In genomic region chr17:43984521-43984920, GRCh38 we compare ENCODE assay signal across 8 cellular contexts. TPM values are rescaled to one million over a fixed set of nuclear protein-coding genes. Genes with fewer than 3 reads are reported as not detected.
A peak's percentile ranks its signal among the peaks of the same experiment; 100 is the strongest.
DNase-seq lines count a peak whose midpoint lies in the region; ATAC-seq and TF ChIP-seq lines count a peak whose summit lies in the region.
"Had no signal": no experiment of that assay in that cellular context is flagged by ENCODE, and none has a peak within 500 bp of the region (broad histone marks: within the 10 kb centered on the region; RNA-seq: fewer than 3 reads in every experiment).

No MANE protein-coding gene starts in this region.

- no CpG with 5 or more reads among the region's 8 CpGs for WGBS in IMR-90 (ENCODE audit: extremely low coverage in 2 of 2, insufficient read length in 1 of 2), 2 experiments

- no peak overlapping the region for H3K4me3 ChIP-seq in IMR-90 (ENCODE audit: insufficient read depth, low read depth, low read length)
- peak overlapping the region; percentile 55 for H3K4me3 ChIP-seq in skeletal muscle cell (ENCODE audit: low read depth, low read length)

- CTCF ChIA-PET in IMR-90 (lab: Yijun Ruan, JAX), result no interaction called here
- CTCF ChIA-PET in activated CD4-positive, alpha-beta memory T cell treated with anti-CD3 and anti-CD28 coated beads for 36 hours (lab: Charles Lee), result interaction anchor here (1.0 to 2.5 kb wide), 3 partner anchors 9 to 138 kb away, joined by 3 to 5 read pairs (median 3); partner anchors contain the start of gene CD300LG

- H3K36me3 Mint-ChIP-seq in glutamatergic neuron (ENCODE audit: unreplicated experiment), result no peaks in the 10 kb centered on the region
- H3K36me3 Mint-ChIP-seq in activated CD4-positive, alpha-beta memory T cell treated with anti-CD3 and anti-CD28 coated beads for 36 hours, result no peaks in the 10 kb centered on the region

- H3K27ac ChIP-seq in IMR-90 (ENCODE audit: insufficient read depth, low read length), result no peak overlapping the region

- peaks cover 15% of the 10 kb centered on the region for H3K4me1 Mint-ChIP-seq in glutamatergic neuron (ENCODE audit: low read depth, unreplicated experiment)
- no peaks in the 10 kb centered on the region for H3K4me1 Mint-ChIP-seq in activated CD4-positive, alpha-beta memory T cell treated with anti-CD3 and anti-CD28 coated beads for 36 hours (ENCODE audit: low read depth)

- no peak for TF ChIP-seq POLR2A in IMR-90 (IDR thresholded peaks at IDR 0.05; ENCODE audit: low read depth, low read length)

- H3K9me3 ChIP-seq in IMR-90 (ENCODE audit: control insufficient read depth, insufficient read depth, low read length), result no peaks in the 10 kb centered on the region

- no peak overlapping the region for H2BK15ac ChIP-seq in IMR-90 (ENCODE audit: low read depth, low read length)

- no peaks in the 10 kb centered on the region for H3K79me1 ChIP-seq in IMR-90 (ENCODE audit: low read depth in 1 of 2, low read length in 2 of 2)

- H3K27ac Mint-ChIP-seq in glutamatergic neuron (ENCODE audit: unreplicated experiment), result no peak overlapping the region
- H3K27ac Mint-ChIP-seq in activated CD4-positive, alpha-beta memory T cell treated with anti-CD3 and anti-CD28 coated beads for 36 hours, result no peak overlapping the region
- H3K27ac Mint-ChIP-seq: activated CD8-positive, alpha-beta T cell treated with anti-CD3 and anti-CD28 coated beads for 36 hours had no signal

- H4K20me1 ChIP-seq in IMR-90 (ENCODE audit: insufficient read depth, low read length), result no peaks in the 10 kb centered on the region

- H4K91ac ChIP-seq in IMR-90 (ENCODE audit: insufficient read depth, low read depth, low read length), result no peak overlapping the region

- H3K14ac ChIP-seq in IMR-90 (replicated peaks; ENCODE audit: low read depth, low read length), result no peak overlapping the region

- H3K18ac ChIP-seq in IMR-90 (ENCODE audit: low read depth, low read length), result no peak overlapping the region

- no peak overlapping the region for H2AK5ac ChIP-seq in IMR-90 (ENCODE audit: low read depth, low read length)

- POLR2A ChIA-PET in IMR-90 (lab: Charles Lee; ENCODE audit: unreplicated experiment), result no interaction called here
- POLR2A ChIA-PET in activated CD4-positive, alpha-beta memory T cell treated with anti-CD3 and anti-CD28 coated beads for 36 hours (lab: Charles Lee), result no interaction called here

- H2AFZ ChIP-seq in IMR-90 (replicated peaks; ENCODE audit: low read length, poor library complexity), result peak overlapping the region; percentile 62

- H4K8ac ChIP-seq in IMR-90 (ENCODE audit: low read depth in 2 of 2, low read length in 2 of 2), result no peak overlapping the region

- no peak overlapping the region for H2BK120ac ChIP-seq in IMR-90 (ENCODE audit: low read depth, low read length)

- peaks cover 71% of the 10 kb centered on the region for H3K27me3 ChIP-seq in IMR-90 (ENCODE audit: control insufficient read depth, insufficient read depth, low read length)

- H3K36me3 ChIP-seq in IMR-90 (ENCODE audit: control insufficient read depth, insufficient read depth, low read length), result no peaks in the 10 kb centered on the region

- TF ChIP-seq CTCF in IMR-90 (conservative IDR thresholded peaks at IDR 0.05; ENCODE audit: low read depth, low read length), result no peak
- no peak for TF ChIP-seq CTCF in glutamatergic neuron (IDR thresholded peaks at IDR 0.05; ENCODE audit: partially characterized antibody, unreplicated experiment)

- H3K23ac ChIP-seq in IMR-90 (ENCODE audit: low read depth, low read length), result no peak overlapping the region

- no peak for DNase-seq in IMR-90
- no peak for DNase-seq in glutamatergic neuron
- no peak for DNase-seq in skeletal muscle cell (ENCODE audit: low read depth)
- DNase-seq in activated CD4-positive, alpha-beta memory T cell treated with anti-CD3 and anti-CD28 coated beads for 36 hours, result no peak
- no peak for DNase-seq in NCI-H524 treated with DMSO at 0.1 percent for 48 hours (lab: John Stamatoyannopoulos, UW)
- DNase-seq: activated CD8-positive, alpha-beta T cell treated with anti-CD3 and anti-CD28 coated beads for 36 hours had no signal

- H3K27me3 Mint-ChIP-seq in glutamatergic neuron (ENCODE audit: unreplicated experiment), result peaks cover 6% of the 10 kb centered on the region
- peaks cover 29% of the 10 kb centered on the region for H3K27me3 Mint-ChIP-seq in activated CD4-positive, alpha-beta memory T cell treated with anti-CD3 and anti-CD28 coated beads for 36 hours

- peak overlapping the region; percentile 34 for H3K4me3 Mint-ChIP-seq in glutamatergic neuron (ENCODE audit: unreplicated experiment)
- no peak overlapping the region for H3K4me3 Mint-ChIP-seq in activated CD4-positive, alpha-beta memory T cell treated with anti-CD3 and anti-CD28 coated beads for 36 hours
- H3K4me3 Mint-ChIP-seq: activated CD8-positive, alpha-beta T cell treated with anti-CD3 and anti-CD28 coated beads for 36 hours had no signal

- H2AK9ac ChIP-seq in IMR-90 (replicated peaks; ENCODE audit: low read depth, low read length, poor library complexity), result no peak overlapping the region

- no peak overlapping the region for H3K9ac ChIP-seq in IMR-90 (ENCODE audit: low read depth, low read length)

- H3K4ac ChIP-seq in IMR-90 (ENCODE audit: low read depth, low read length), result no peak overlapping the region

- no peak overlapping the region; the same call in 1 of the 2 replicates for H3K4me2 ChIP-seq in IMR-90 (ENCODE audit: low read depth, low read length)

- dilution Hi-C loops in IMR-90 (cut with HindIII; ENCODE audit: low sequenced_read_pairs, unreplicated experiment), result no loop called here

- peaks cover 11% of the 10 kb centered on the region for H3K9me3 Mint-ChIP-seq in glutamatergic neuron (ENCODE audit: unreplicated experiment)
- no peaks in the 10 kb centered on the region for H3K9me3 Mint-ChIP-seq in activated CD4-positive, alpha-beta memory T cell treated with anti-CD3 and anti-CD28 coated beads for 36 hours
- H3K9me3 Mint-ChIP-seq: activated CD8-positive, alpha-beta T cell treated with anti-CD3 and anti-CD28 coated beads for 36 hours had no signal

- no peaks in the 10 kb centered on the region for H3K9me1 ChIP-seq in IMR-90 (ENCODE audit: insufficient read depth, low read length)

- H2BK20ac ChIP-seq in IMR-90 (ENCODE audit: low read depth, low read length), result no peak overlapping the region

- peak; percentile 14; the same call in 1 of the 2 replicates for ATAC-seq in IMR-90 (ENCODE audit: low read depth)
- ATAC-seq in GM18909 (IDR thresholded peaks at IDR 0.05; ENCODE audit: poor library complexity, unreplicated experiment), result no peak

- no peak overlapping the region for H3K56ac ChIP-seq in IMR-90 (ENCODE audit: extremely low read depth, insufficient read depth, low read length)

- in situ Hi-C loops in IMR-90 (cut with MboI; ENCODE audit: low sequenced_read_pairs), result no loop called here

- intact Hi-C loops in IMR-90 (cut with micrococcal nuclease), result no loop called here
- intact Hi-C loops in activated CD4-positive, alpha-beta memory T cell treated with anti-CD3 and anti-CD28 coated beads for 36 hours (cut with micrococcal nuclease), result no loop called here

- no peak overlapping the region for H2BK5ac ChIP-seq in IMR-90 (ENCODE audit: low read depth, low read length, poor library complexity, severe bottlenecking)

- H3K4me1 ChIP-seq in IMR-90 (ENCODE audit: control insufficient read depth, insufficient read depth, low read length), result peaks cover 2% of the 10 kb centered on the region; the same call in 1 of the 2 replicates

- BruUV-seq in IMR-90 (replicated peaks; lab: Mats Ljungman, UMichigan), result no TSS peak

- no peak overlapping the region for H4K5ac ChIP-seq in IMR-90 (ENCODE audit: low read depth, low read length)

- no peak for TF ChIP-seq RAD21 in IMR-90 (IDR thresholded peaks at IDR 0.05; ENCODE audit: low read length)

TF ChIP-seq in IMR-90, 13 proteins besides CTCF, POLR2A, EP300 and RAD21 (continues in another document):
- TF ChIP-seq CEBPB (IDR thresholded peaks at IDR 0.05; ENCODE audit: low read depth, low read length) (no peak), MAFK (IDR thresholded peaks at IDR 0.05; ENCODE audit: low read depth, low read length) (no peak), MXI1 (IDR thresholded peaks at IDR 0.05; ENCODE audit: borderline replicate concordance, low read depth, low read length) (no peak), FOS (IDR thresholded peaks at IDR 0.05; ENCODE audit: low read depth, low read length) (no peak), NFE2L2 (IDR thresholded peaks at IDR 0.05; ENCODE audit: low read depth, low read length) (no peak), CHD1 (IDR thresholded peaks at IDR 0.05; ENCODE audit: low read depth, low read length) (no peak), BHLHE40 (IDR thresholded peaks at IDR 0.05; ENCODE audit: low read depth, low read length) (no peak), SMC3 (IDR thresholded peaks at IDR 0.05; ENCODE audit: low read depth, low read length) (no peak), RCOR1 (IDR thresholded peaks at IDR 0.05; ENCODE audit: insufficient replicate concordance, low read length) (no peak)

RNA-seq across cellular contexts. Expression of gene NAGS, which starts 19.9 kb away (rescaled TPM):
- total RNA-seq in IMR-90 (2012; rRNA removed) (0.28 and 0.54 TPM in 2 replicates), glutamatergic neuron (ENCODE audit: unreplicated experiment) (0.49 TPM)
- 0.92 and 0.99 TPM in 2 replicates for polyA plus RNA-seq in IMR-90 (2012; rRNA removed)
- polyA plus RNA-seq in IMR-90 (2012; cell fraction: cytosol; rRNA removed), result 0.73 and 1.1 TPM in 2 replicates
- polyA plus RNA-seq in IMR-90 (2012; cell fraction: nucleus; rRNA removed; ENCODE audit: low replicate concordance), result 0.42 and 0.74 TPM in 2 replicates
- total RNA-seq in activated CD4-positive, alpha-beta memory T cell treated with anti-CD3 and anti-CD28 coated beads for 36 hours, result 1 to 10 TPM; 1.5 to 1.7 TPM

RNA-seq across cellular contexts. Expression of gene TMEM101, which starts 30.2 kb away (rescaled TPM):
- total RNA-seq in IMR-90 (2012; rRNA removed), result 36.6 and 42.5 TPM in 2 replicates
- 30.7 and 34.4 TPM in 2 replicates for polyA plus RNA-seq in IMR-90 (2012; rRNA removed)
- polyA plus RNA-seq in IMR-90 (2012; cell fraction: cytosol; rRNA removed), result 31.0 and 46.5 TPM in 2 replicates
- 15.8 and 29.9 TPM in 2 replicates for polyA plus RNA-seq in IMR-90 (2012; cell fraction: nucleus; rRNA removed; ENCODE audit: low replicate concordance)
- 22.6 TPM for total RNA-seq in glutamatergic neuron (ENCODE audit: unreplicated experiment)
- 10 to 100 TPM; 27.6 to 28.2 TPM for total RNA-seq in activated CD4-positive, alpha-beta memory T cell treated with anti-CD3 and anti-CD28 coated beads for 36 hours

RNA-seq across cellular contexts. Expression of gene PYY, which starts 30.8 kb away (rescaled TPM):
- total RNA-seq in IMR-90 (2012; rRNA removed), result not detected in 2 replicates
- not detected in 2 replicates for polyA plus RNA-seq in IMR-90 (2012; rRNA removed)
- polyA plus RNA-seq in IMR-90 (2012; cell fraction: cytosol; rRNA removed), result 0.04 and 0.26 TPM in 2 replicates
- 0.29 TPM in 1 of 2 replicates, not detected in the other for polyA plus RNA-seq in IMR-90 (2012; cell fraction: nucleus; rRNA removed; ENCODE audit: low replicate concordance)
- total RNA-seq in glutamatergic neuron (ENCODE audit: unreplicated experiment), result not detected
- total RNA-seq in activated CD4-positive, alpha-beta memory T cell treated with anti-CD3 and anti-CD28 coated beads for 36 hours, result not detected
- total RNA-seq: kidney epithelial cell had no signal

RNA-seq across cellular contexts. Expression of gene PPY, which starts 42.2 kb away (rescaled TPM):
- not detected in 2 replicates for total RNA-seq in IMR-90 (2012; rRNA removed)
- polyA plus RNA-seq in IMR-90 (2012; rRNA removed), result not detected in 2 replicates
- not detected in 2 replicates for polyA plus RNA-seq in IMR-90 (2012; cell fraction: cytosol; rRNA removed)
- polyA plus RNA-seq in IMR-90 (2012; cell fraction: nucleus; rRNA removed; ENCODE audit: low replicate concordance), result not detected in 2 replicates
- not detected for total RNA-seq in glutamatergic neuron (ENCODE audit: unreplicated experiment)
- under 1 TPM in 1 of 2 experiments, not detected in 1; 0.90 TPM for total RNA-seq in activated CD4-positive, alpha-beta memory T cell treated with anti-CD3 and anti-CD28 coated beads for 36 hours
- total RNA-seq: activated CD8-positive, alpha-beta T cell treated with anti-CD3 and anti-CD28 coated beads for 36 hours; kidney epithelial cell had no signal
